17 cellular contexts compared by ENCODE assay signal in genomic region chr2:55649211-55649610, GRCh38.
"Had no signal": no experiment of that assay in that cellular context is flagged by ENCODE, and none has a peak within 500 bp of the region (broad histone marks: within the 10 kb centered on the region; RNA-seq: fewer than 3 reads in every experiment).

No MANE protein-coding gene starts in this region.

- H2AFZ ChIP-seq: hepatocyte had no signal

- H3K27ac Mint-ChIP-seq: effector memory CD8-positive, alpha-beta T cell; type B pancreatic cell had no signal

- H3K27ac ChIP-seq: foreskin keratinocyte, hepatocyte, neutrophil, ovary, suprapubic skin, thyroid gland, uterus had no signal

- H3K9me3 ChIP-seq: neutrophil, ovary, suprapubic skin, thyroid gland, uterus had no signal

- H3K4me3 ChIP-seq: hepatocyte, ovary, suprapubic skin, thyroid gland, uterus had no signal

- H3K27me3 ChIP-seq: foreskin keratinocyte, hepatocyte, neutrophil, ovary, suprapubic skin, thyroid gland, uterus had no signal

- H3K9me3 Mint-ChIP-seq: effector memory CD8-positive, alpha-beta T cell; naive thymus-derived CD4-positive, alpha-beta T cell; type B pancreatic cell had no signal

- H3K4me2 ChIP-seq: hepatocyte had no signal

- DNase-seq: cortex of kidney; effector memory CD8-positive, alpha-beta T cell; foreskin keratinocyte; kidney; mesendoderm; naive thymus-derived CD4-positive, alpha-beta T cell; ovary; right cardiac atrium; small intestine; stimulated activated CD4-positive, alpha-beta T cell treated with anti-CD3 and anti-CD28 coated beads, Interleukin-12 subunit alpha, Interleukin-12 subunit beta, amount 100 ng/mL, for 4 hours; stimulated activated naive CD8-positive, alpha-beta T cell treated with anti-CD3 and anti-CD28 coated beads, Interleukin-15, Interleukin-2, amounts not matched to agents 100 U/mL and 50 U/mL, for 24 hours; thyroid gland; uterus had no signal

- ATAC-seq: effector memory CD8-positive, alpha-beta T cell; foreskin keratinocyte; naive thymus-derived CD4-positive, alpha-beta T cell; right cardiac atrium; stimulated activated naive CD8-positive, alpha-beta T cell treated with anti-CD3 and anti-CD28 coated beads, Interleukin-15, Interleukin-2, amounts not matched to agents 100 U/mL and 50 U/mL, for 24 hours had no signal

- H3K27me3 Mint-ChIP-seq: effector memory CD8-positive, alpha-beta T cell; naive thymus-derived CD4-positive, alpha-beta T cell; type B pancreatic cell had no signal

- H3K4me1 ChIP-seq: foreskin keratinocyte, suprapubic skin, thyroid gland, uterus had no signal

- H3K4me3 Mint-ChIP-seq: effector memory CD8-positive, alpha-beta T cell; naive thymus-derived CD4-positive, alpha-beta T cell; type B pancreatic cell had no signal

- H3K36me3 ChIP-seq: neutrophil, ovary, uterus had no signal

- H3K79me2 ChIP-seq: hepatocyte had no signal
